8 cellular contexts compared by ENCODE assay signal in genomic region chr18:58864146-58865008, GRCh38. TPM values are rescaled to one million over a fixed set of nuclear protein-coding genes. Genes with fewer than 3 reads are reported as not detected.
A peak's percentile ranks its signal among the peaks of the same experiment; 100 is the strongest.
DNase-seq lines count a peak whose midpoint lies in the region; ATAC-seq and TF ChIP-seq lines count a peak whose summit lies in the region.

TSS of gene ZNF532 (plus strand) at chr18:58864877. CDS start in a region left out here.

- H3K4me1 Mint-ChIP-seq in WTC11, result peaks cover 86% of the 10 kb centered on the region
- H3K4me1 Mint-ChIP-seq in naive thymus-derived CD4-positive, alpha-beta T cell, result peaks cover 4 to 22% (median 13%) of the 10 kb centered on the region in 7 donors

- peaks cover 6 to 8% of the 10 kb centered on the region in 2 donors for H3K4me1 ChIP-seq in naive thymus-derived CD4-positive, alpha-beta T cell (ENCODE audit: control insufficient read depth in 2 of 2, insufficient read depth in 2 of 2, low read length in 2 of 2)

- H3K36me3 ChIP-seq in naive thymus-derived CD4-positive, alpha-beta T cell (ENCODE audit: control insufficient read depth in 2 of 3, insufficient read depth in 3 of 3, low read length in 3 of 3), result no peaks in the 10 kb centered on the region

- ATAC-seq in WTC11, result peak; percentile 30
- ATAC-seq in naive thymus-derived CD4-positive, alpha-beta T cell, result peak; percentile 28
- no peak for ATAC-seq in GM21423 (IDR thresholded peaks at IDR 0.05; ENCODE audit: unreplicated experiment)
- no peak for ATAC-seq in HG03354 (IDR thresholded peaks at IDR 0.05; ENCODE audit: poor library complexity, severe bottlenecking, unreplicated experiment)

- DNase-seq in Daoy (ENCODE audit: low read depth), result peak; percentile 49
- peak; percentile 73 for DNase-seq in NCI-H1417 treated with DMSO at 0.1 percent for 48 hours (lab: John Stamatoyannopoulos, UW)
- DNase-seq in WTC11 (ENCODE audit: low spot score), result peak; percentile 57
- DNase-seq in fibroblast of the conjunctiva (ENCODE audit: low read depth), result peak; percentile 73
- peak in 3 of 9 donors; percentile 15 to 35 (median 27) for DNase-seq in naive thymus-derived CD4-positive, alpha-beta T cell
- DNase-seq in SIG-M5 (lab: John Stamatoyannopoulos, UW), result no peak

- peak within 1 kb of the TSS; percentile 98 for H3K27ac Mint-ChIP-seq in WTC11
- peak within 1 kb of the TSS in 1 of 9 donors; percentile 71 for H3K27ac Mint-ChIP-seq in naive thymus-derived CD4-positive, alpha-beta T cell

- no peak for TF ChIP-seq CTCF in WTC11 (IDR thresholded peaks at IDR 0.05)

- H3K9me3 Mint-ChIP-seq in WTC11, result peaks cover 5% of the 10 kb centered on the region
- H3K9me3 Mint-ChIP-seq in naive thymus-derived CD4-positive, alpha-beta T cell, result peaks cover 0 to 11% (median 4%) of the 10 kb centered on the region in 11 donors

- peaks cover 40% of the 10 kb centered on the region for H3K36me3 Mint-ChIP-seq in WTC11
- peaks cover 0 to 12% (median 0%) of the 10 kb centered on the region in 5 donors for H3K36me3 Mint-ChIP-seq in naive thymus-derived CD4-positive, alpha-beta T cell

- peaks cover 0 to 4% of the 10 kb centered on the region in 2 donors for H3K27me3 ChIP-seq in naive thymus-derived CD4-positive, alpha-beta T cell (ENCODE audit: control insufficient read depth in 2 of 2, insufficient read depth in 2 of 2, low read length in 2 of 2)

- H3K27ac ChIP-seq in naive thymus-derived CD4-positive, alpha-beta T cell (ENCODE audit: low read depth, low read length), result no peak within 1 kb of the TSS

- intact Hi-C loops in naive thymus-derived CD4-positive, alpha-beta T cell (cut with micrococcal nuclease), result loop anchor here in 1 of 2 donors (2.0 kb wide), 1 partner anchor 274 kb away; the partner anchor contains the start of gene SEC11C

- CTCF ChIA-PET in WTC11 (lab: Charles Lee), result interaction anchor here (0.6 to 1.4 kb wide), 5 partner anchors 16 to 504 kb away, joined by 3 to 4 read pairs (median 3); no protein-coding TSS in a partner anchor
- CTCF ChIA-PET in naive thymus-derived CD4-positive, alpha-beta T cell (lab: Charles Lee), result no interaction called here

- H3K27me3 Mint-ChIP-seq in WTC11 (ENCODE audit: low read depth), result no peaks in the 10 kb centered on the region
- peaks cover 48 to 87% (median 70%) of the 10 kb centered on the region in 5 donors for H3K27me3 Mint-ChIP-seq in naive thymus-derived CD4-positive, alpha-beta T cell

- no peaks in the 10 kb centered on the region for H3K9me3 ChIP-seq in naive thymus-derived CD4-positive, alpha-beta T cell (ENCODE audit: control insufficient read depth in 2 of 3, low read length in 3 of 3)

- H3K4me3 Mint-ChIP-seq in WTC11, result peak within 1 kb of the TSS; percentile 80
- H3K4me3 Mint-ChIP-seq in naive thymus-derived CD4-positive, alpha-beta T cell, result peak within 1 kb of the TSS in 9 of 10 donors; percentile 21 to 78 (median 60)

- no peak within 1 kb of the TSS for H3K4me3 ChIP-seq in naive thymus-derived CD4-positive, alpha-beta T cell (ENCODE audit: low read length)

- POLR2A ChIA-PET in WTC11 (lab: Charles Lee), result interaction anchor here (0.6 to 2.1 kb wide), 15 partner anchors 9 to 276 kb away, joined by 3 to 45 read pairs (median 4); no protein-coding TSS in a partner anchor
- POLR2A ChIA-PET in naive thymus-derived CD4-positive, alpha-beta T cell (lab: Charles Lee), result interaction anchor here (0.6 kb wide), 1 partner anchor 17 kb away, joined by 3 read pairs; no protein-coding TSS in a partner anchor

TF ChIP-seq in WTC11, 78 proteins besides CTCF, POLR2A, EP300 and RAD21:
- TF ChIP-seq IRF2 (CRISPR knock-in tag; IDR thresholded peaks at IDR 0.05; ENCODE audit: borderline replicate concordance, low read depth) (no peak), ZNF671 (CRISPR knock-in tag; IDR thresholded peaks at IDR 0.05) (no peak), IRF1 (CRISPR knock-in tag; IDR thresholded peaks at IDR 0.05) (no peak), MAX (CRISPR knock-in tag; IDR thresholded peaks at IDR 0.05) (0 out of 2 replicates have a peak, but pooled peaks have one; percentile 3), FOXP4 (CRISPR knock-in tag; IDR thresholded peaks at IDR 0.05) (no peak), AR (CRISPR knock-in tag; IDR thresholded peaks at IDR 0.05) (no peak), ATF3 (CRISPR knock-in tag; conservative IDR thresholded peaks at IDR 0.05) (no peak), ZNF121 (CRISPR knock-in tag; IDR thresholded peaks at IDR 0.05) (peak; percentile 0; the same call in 1 of the 2 replicates), SOX15 (CRISPR knock-in tag; IDR thresholded peaks at IDR 0.05) (no peak), TP53 (CRISPR knock-in tag; IDR thresholded peaks at IDR 0.05) (no peak)

RNA-seq across cellular contexts. Expression of gene ZNF532, which starts in this region (rescaled TPM):
- 16.6 and 20.8 TPM in 2 replicates for total RNA-seq in Daoy (2014; rRNA removed; shearing (Covaris generic))
- total RNA-seq in WTC11 (2021), result 171 to 185 TPM (median 181 TPM) in 3 replicates
- total RNA-seq in naive thymus-derived CD4-positive, alpha-beta T cell, result 10 to 100 TPM in 4 of 5 experiments, under 1 TPM in 1; 0.89 to 15.7 (median 14.3) TPM
- polyA plus RNA-seq in naive thymus-derived CD4-positive, alpha-beta T cell, result under 1 TPM in 1 of 2 donors, not detected in 1; 0.28 TPM

Comparison
In these comparisons a context has a peak if more than half of its experiments do, and no peak if none do; other contexts are left out.
1. ATAC-seq: peak in WTC11 (single experiment) and naive thymus-derived CD4-positive, alpha-beta T cell (single experiment); none in GM21423 (single experiment) and HG03354 (single experiment).